ENCODE assay signal across 8 cellular contexts in the genomic region with DNA sequence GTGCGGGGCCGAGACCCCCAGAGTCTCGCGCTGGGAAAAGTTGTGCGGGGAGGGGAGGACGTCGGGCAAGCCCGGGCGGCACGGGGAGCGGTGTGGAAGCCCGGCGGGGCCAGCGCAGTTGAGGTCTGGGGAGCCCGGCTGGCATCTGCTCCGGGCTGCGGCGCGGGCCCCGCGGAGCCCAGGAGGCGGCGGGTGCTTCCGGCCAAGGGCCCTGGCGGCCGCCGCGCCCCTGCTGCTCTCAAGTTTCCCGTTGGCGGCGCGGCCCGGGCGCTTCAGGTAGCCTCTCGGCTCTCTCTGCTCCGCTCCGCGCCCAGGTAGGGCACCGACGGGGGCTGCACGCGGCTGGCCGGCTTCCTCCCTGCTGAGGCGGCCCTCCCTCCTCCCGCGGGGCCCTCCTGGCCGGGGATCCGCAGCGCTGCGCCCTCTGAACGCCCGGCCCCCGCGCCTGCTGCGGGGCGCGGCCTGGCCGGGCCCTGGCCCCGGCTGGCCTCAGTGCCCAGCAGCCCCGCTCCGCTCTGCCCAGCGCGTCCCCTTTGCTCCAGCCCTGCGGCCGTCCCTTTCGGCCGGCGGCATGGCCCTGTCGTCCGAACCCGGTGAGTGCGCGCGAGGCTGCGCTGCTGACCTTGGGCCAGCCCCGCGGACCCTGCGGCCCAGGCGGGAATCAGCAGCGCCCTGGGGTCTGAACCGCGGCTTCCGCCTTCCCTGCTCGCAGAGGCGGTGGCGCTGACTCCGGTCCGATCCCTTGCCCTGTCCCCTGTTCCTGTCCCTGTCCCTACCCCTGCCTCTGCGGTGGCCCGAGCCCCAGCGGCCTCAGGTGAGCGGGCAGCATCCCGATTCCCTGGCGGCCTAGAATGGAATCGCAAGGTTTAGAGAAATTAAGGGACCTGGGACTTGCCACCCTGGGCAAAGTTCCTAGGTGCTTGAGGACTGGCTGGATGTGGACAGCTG. TPM values are rescaled to one million over a fixed set of nuclear protein-coding genes. Genes with fewer than 3 reads are reported as not detected.
DNase-seq lines count a peak whose midpoint lies in the region; ATAC-seq and TF ChIP-seq lines count a peak whose summit lies in the region.

No MANE protein-coding gene starts in this region.

- peak overlapping the region; percentile 94 for H3K27ac Mint-ChIP-seq in activated B cell treated with CpG ODN at 0.5 μM for 24 hours

- no peaks in the 10 kb centered on the region for H3K27me3 Mint-ChIP-seq in activated B cell treated with CpG ODN at 0.5 μM for 24 hours

- CTCF ChIA-PET in activated B cell treated with CpG ODN at 0.5 μM for 24 hours (lab: Charles Lee) = interaction anchor here (0.7 to 1.6 kb wide), 6 partner anchors 8 to 173 kb away, joined by 3 to 15 read pairs (median 4); no protein-coding TSS in a partner anchor

- no peaks in the 10 kb centered on the region for H3K9me3 Mint-ChIP-seq in activated B cell treated with CpG ODN at 0.5 μM for 24 hours

- intact Hi-C loops in activated B cell treated with CpG ODN at 0.5 μM for 24 hours (cut with micrococcal nuclease) (loop anchor here (1.0 to 10.0 kb wide), 10 partner anchors 8 to 1766 kb away; a partner anchor contains a TSS), left colon (cut with DNase I, micrococcal nuclease) (no loop called here)

- TF ChIP-seq CTCF in activated B cell treated with CpG ODN at 0.5 μM for 24 hours (IDR thresholded peaks at IDR 0.05) = no peak

- H3K36me3 Mint-ChIP-seq in activated B cell treated with CpG ODN at 0.5 μM for 24 hours (ENCODE audit: low read depth) = peaks cover 5% of the 10 kb centered on the region

- H3K4me1 Mint-ChIP-seq in activated B cell treated with CpG ODN at 0.5 μM for 24 hours = peaks cover 59% of the 10 kb centered on the region

- DNase-seq in D341Med (ENCODE audit: low spot score) = peak; percentile 59
- peak; percentile 64 for DNase-seq in activated B cell treated with CpG ODN at 0.5 μM for 24 hours
- DNase-seq in cerebellum (ENCODE audit: low spot score) = peak; percentile 67
- peak; percentile 68 to 78 for DNase-seq in left colon
- DNase-seq in stimulated activated CD4-positive, alpha-beta T cell treated with anti-CD3 and anti-CD28 coated beads, Interleukin-2, amount 100 ng/mL, for 48 hours = peak; percentile 54 to 55
- DNase-seq in COLO829 (ENCODE audit: low spot score) = no peak

- POLR2A ChIA-PET in activated B cell treated with CpG ODN at 0.5 μM for 24 hours (lab: Charles Lee) = interaction anchor here (0.6 to 11.5 kb wide), 12 partner anchors 10 to 1391 kb away, joined by 3 to 219 read pairs (median 8); a partner anchor contains a TSS

- H3K4me3 Mint-ChIP-seq in activated B cell treated with CpG ODN at 0.5 μM for 24 hours = peak overlapping the region; percentile 90

- ATAC-seq in HG03571 (IDR thresholded peaks at IDR 0.05; ENCODE audit: unreplicated experiment) (peak; percentile 36), activated B cell treated with CpG ODN at 0.5 μM for 24 hours (ENCODE audit: low read depth) (peak; percentile 40), left colon (peak; percentile 82), GM21717 (IDR thresholded peaks at IDR 0.05; ENCODE audit: unreplicated experiment) (no peak)

RNA-seq across cellular contexts. Expression of a gene that starts 4.3 kb away (rescaled TPM):
- total RNA-seq in activated B cell treated with CpG ODN at 0.5 μM for 24 hours = 99.5 and 116 TPM in 2 replicates
- 2.3 TPM for total RNA-seq in cerebellum
- total RNA-seq in left colon = 10 to 100 TPM; 12.0 to 15.0 TPM
